ENCODE assay signal across 8 cellular contexts in the genomic region with DNA sequence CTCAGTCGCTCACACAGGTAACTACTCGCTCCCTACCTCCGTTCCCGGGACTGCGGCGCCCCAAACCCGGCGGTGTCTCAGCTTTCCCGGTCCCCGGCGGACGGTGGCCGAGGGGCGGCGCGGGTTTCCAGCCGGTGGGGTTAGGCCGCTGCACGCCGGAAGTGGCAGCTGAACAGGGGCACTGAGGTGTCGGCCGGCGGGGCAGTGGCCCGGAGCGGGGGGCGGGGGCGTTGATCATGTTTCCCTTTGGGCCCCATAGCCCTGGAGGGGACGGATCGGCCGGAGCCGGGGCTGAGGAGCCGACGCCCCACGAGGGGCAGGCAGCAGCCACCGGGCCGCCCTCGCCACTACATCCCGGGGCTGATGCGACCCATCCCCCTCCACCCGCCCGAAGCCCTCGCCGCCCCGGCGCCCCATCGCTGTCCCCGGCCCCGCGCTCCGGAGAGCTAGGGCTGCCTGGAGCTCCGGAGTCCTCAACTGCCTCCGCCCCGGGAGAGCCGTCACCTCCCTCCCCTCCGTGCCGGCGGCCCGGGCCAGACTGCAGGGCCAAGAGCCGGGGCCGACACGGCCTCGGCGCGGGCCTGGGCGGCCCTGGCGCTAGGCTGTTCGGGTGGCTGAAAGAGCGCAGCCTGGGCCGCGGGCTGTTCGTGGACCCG. TPM values are rescaled to one million over a fixed set of nuclear protein-coding genes. Genes with fewer than 3 reads are reported as not detected.
DNase-seq lines count a peak whose midpoint lies in the region; ATAC-seq, FAIRE-seq and TF ChIP-seq lines count a peak whose summit lies in the region.

TSS of gene DCAF10 (plus strand) at position 167 of the 656 bp plus-strand sequence. CDS start at position 237, 70 bp downstream.

- H3K4me3 Mint-ChIP-seq in activated T-helper 2 cell treated with anti-CD3 and anti-CD28 coated beads, Interferon-gamma antibody, Interleukin-2, Interleukin-4, amounts not matched to agents 10 μg/mL and 5 μg/mL and 100 μg/mL, durations not matched to agents 14 hours and 24 hours and 36 hours (ENCODE audit: low read depth) = peak within 1 kb of the TSS; percentile 89
- H3K4me3 Mint-ChIP-seq in nephron = peak within 1 kb of the TSS; percentile 94 to 98 (median 98)
- peak within 1 kb of the TSS; percentile 94 for H3K4me3 Mint-ChIP-seq in stimulated activated naive CD8-positive, alpha-beta T cell treated with anti-CD3 and anti-CD28 coated beads, Interleukin-15, Interleukin-2, amounts not matched to agents 100 ng/mL and 50 ng/mL, for 24 hours

- peak; percentile 89 for DNase-seq in DMS53 (lab: John Stamatoyannopoulos, UW)
- DNase-seq in HuH-7 (ENCODE audit: low spot score) = peak; percentile 97
- DNase-seq in RCC 7860 (ENCODE audit: low spot score) = peak; percentile 55
- DNase-seq in activated T-helper 2 cell treated with anti-CD3 and anti-CD28 coated beads, Interferon-gamma antibody, Interleukin-2, Interleukin-4, amounts not matched to agents 10 μg/mL and 5 μg/mL and 100 μg/mL, durations not matched to agents 14 hours and 24 hours and 36 hours (ENCODE audit: low spot score) = peak; percentile 86
- DNase-seq in fibroblast of pulmonary artery (ENCODE audit: low read depth) = peak; percentile 84

- intact Hi-C loops in activated T-helper 2 cell treated with anti-CD3 and anti-CD28 coated beads, Interferon-gamma antibody, Interleukin-2, Interleukin-4, amounts not matched to agents 10 μg/mL and 5 μg/mL and 100 μg/mL, durations not matched to agents 14 hours and 24 hours and 36 hours (cut with micrococcal nuclease) = loop anchor here (1.0 to 2.0 kb wide), 4 partner anchors 15 to 208 kb away; partner anchors contain the start of genes EXOSC3, SLC25A51, TOMM5 and TRMT10B

- H3K27ac Mint-ChIP-seq in activated T-helper 2 cell treated with anti-CD3 and anti-CD28 coated beads, Interferon-gamma antibody, Interleukin-2, Interleukin-4, amounts not matched to agents 10 μg/mL and 5 μg/mL and 100 μg/mL, durations not matched to agents 14 hours and 24 hours and 36 hours = peak within 1 kb of the TSS; percentile 77
- peak within 1 kb of the TSS; percentile 82 to 97 (median 96) for H3K27ac Mint-ChIP-seq in nephron
- peak within 1 kb of the TSS; percentile 91 for H3K27ac Mint-ChIP-seq in stimulated activated naive CD8-positive, alpha-beta T cell treated with anti-CD3 and anti-CD28 coated beads, Interleukin-15, Interleukin-2, amounts not matched to agents 100 ng/mL and 50 ng/mL, for 24 hours

- peak within 1 kb of the TSS; percentile 95 for H3K4me3 ChIP-seq in fibroblast of pulmonary artery (replicated peaks; ENCODE audit: low read depth, low read length)

- H3K4me1 Mint-ChIP-seq in activated T-helper 2 cell treated with anti-CD3 and anti-CD28 coated beads, Interferon-gamma antibody, Interleukin-2, Interleukin-4, amounts not matched to agents 10 μg/mL and 5 μg/mL and 100 μg/mL, durations not matched to agents 14 hours and 24 hours and 36 hours (ENCODE audit: low read depth) = peaks cover 28% of the 10 kb centered on the region
- peaks cover 17% of the 10 kb centered on the region for H3K4me1 Mint-ChIP-seq in nephron
- peaks cover 45% of the 10 kb centered on the region for H3K4me1 Mint-ChIP-seq in stimulated activated naive CD8-positive, alpha-beta T cell treated with anti-CD3 and anti-CD28 coated beads, Interleukin-15, Interleukin-2, amounts not matched to agents 100 ng/mL and 50 ng/mL, for 24 hours (ENCODE audit: low read depth)

- H3K9me3 Mint-ChIP-seq in activated T-helper 2 cell treated with anti-CD3 and anti-CD28 coated beads, Interferon-gamma antibody, Interleukin-2, Interleukin-4, amounts not matched to agents 10 μg/mL and 5 μg/mL and 100 μg/mL, durations not matched to agents 14 hours and 24 hours and 36 hours = no peaks in the 10 kb centered on the region
- no peaks in the 10 kb centered on the region for H3K9me3 Mint-ChIP-seq in nephron
- H3K9me3 Mint-ChIP-seq in stimulated activated naive CD8-positive, alpha-beta T cell treated with anti-CD3 and anti-CD28 coated beads, Interleukin-15, Interleukin-2, amounts not matched to agents 100 ng/mL and 50 ng/mL, for 24 hours = no peaks in the 10 kb centered on the region

- no peaks in the 10 kb centered on the region for H3K27me3 Mint-ChIP-seq in activated T-helper 2 cell treated with anti-CD3 and anti-CD28 coated beads, Interferon-gamma antibody, Interleukin-2, Interleukin-4, amounts not matched to agents 10 μg/mL and 5 μg/mL and 100 μg/mL, durations not matched to agents 14 hours and 24 hours and 36 hours (ENCODE audit: low read depth)
- peaks cover 8% of the 10 kb centered on the region for H3K27me3 Mint-ChIP-seq in nephron (ENCODE audit: low read depth)
- no peaks in the 10 kb centered on the region for H3K27me3 Mint-ChIP-seq in stimulated activated naive CD8-positive, alpha-beta T cell treated with anti-CD3 and anti-CD28 coated beads, Interleukin-15, Interleukin-2, amounts not matched to agents 100 ng/mL and 50 ng/mL, for 24 hours

- ATAC-seq in GM21515 (IDR thresholded peaks at IDR 0.05; ENCODE audit: unreplicated experiment) = peak; percentile 72

- no peak for FAIRE-seq in RCC 7860 (lab: Jason Lieb, UNC)

- no peak for TF ChIP-seq CTCF in fibroblast of pulmonary artery (IDR thresholded peaks at IDR 0.05; ENCODE audit: low read length, missing control alignments)
- TF ChIP-seq CTCF in nephron (IDR thresholded peaks at IDR 0.05; ENCODE audit: unreplicated experiment in 3 of 3) = no peak

- peaks cover 21% of the 10 kb centered on the region for H3K36me3 Mint-ChIP-seq in activated T-helper 2 cell treated with anti-CD3 and anti-CD28 coated beads, Interferon-gamma antibody, Interleukin-2, Interleukin-4, amounts not matched to agents 10 μg/mL and 5 μg/mL and 100 μg/mL, durations not matched to agents 14 hours and 24 hours and 36 hours (ENCODE audit: low read depth)
- H3K36me3 Mint-ChIP-seq in nephron (ENCODE audit: low read depth) = peaks cover 4% of the 10 kb centered on the region
- H3K36me3 Mint-ChIP-seq in stimulated activated naive CD8-positive, alpha-beta T cell treated with anti-CD3 and anti-CD28 coated beads, Interleukin-15, Interleukin-2, amounts not matched to agents 100 ng/mL and 50 ng/mL, for 24 hours (ENCODE audit: low read depth) = peaks cover 26% of the 10 kb centered on the region

RNA-seq across cellular contexts. Expression of gene DCAF10, which starts in this region (rescaled TPM):
- total RNA-seq in activated T-helper 2 cell treated with anti-CD3 and anti-CD28 coated beads, Interferon-gamma antibody, Interleukin-2, Interleukin-4, amounts not matched to agents 10 μg/mL and 5 μg/mL and 100 μg/mL, durations not matched to agents 14 hours and 24 hours and 36 hours = 17.4 and 18.4 TPM in 2 replicates

Comparison
In these comparisons a context has a peak if more than half of its experiments do, and no peak if none do; other contexts are left out.
1. Peak in every context shown above with its lines: DNase-seq, ATAC-seq and H3K4me3 ChIP-seq.